Comparison of ENCODE assay signal across 17 cellular contexts in genomic region chr2:8849322-8849721, GRCh38. TPM values are rescaled to one million over a fixed set of nuclear protein-coding genes. Genes with fewer than 3 reads are reported as not detected.
DNase-seq lines count a peak whose midpoint lies in the region; ATAC-seq and TF ChIP-seq lines count a peak whose summit lies in the region.
"Had no signal": no experiment of that assay in that cellular context is flagged by ENCODE, and none has a peak within 500 bp of the region (broad histone marks: within the 10 kb centered on the region; RNA-seq: fewer than 3 reads in every experiment).

No MANE protein-coding gene starts in this region.

- H3K9me3 ChIP-seq in mesenchymal stem cell (ENCODE audit: control insufficient read depth, low read length) = no peaks in the 10 kb centered on the region
- H3K9me3 ChIP-seq in testis = no peaks in the 10 kb centered on the region
- no peaks in the 10 kb centered on the region for H3K9me3 ChIP-seq in spleen
- H3K9me3 ChIP-seq: BE2C had no signal

- H3K4me3 ChIP-seq in choroid plexus epithelial cell (ENCODE audit: low read depth, low read length) = no peak overlapping the region
- no peak overlapping the region for H3K4me3 ChIP-seq in mesenchymal stem cell (ENCODE audit: insufficient read depth in 1 of 2, low read depth in 1 of 2, low read length in 2 of 2)
- H3K4me3 ChIP-seq in testis = no peak overlapping the region
- no peak overlapping the region for H3K4me3 ChIP-seq in spleen

- TF ChIP-seq CTCF in choroid plexus epithelial cell (conservative IDR thresholded peaks at IDR 0.05; ENCODE audit: low read depth, low read length) (no peak), testis (IDR thresholded peaks at IDR 0.05) (no peak), spleen (IDR thresholded peaks at IDR 0.05 in 8 of 11, conservative IDR thresholded peaks at IDR 0.05 in 3 of 11) (no peak)

- H3K27ac ChIP-seq in mesenchymal stem cell (ENCODE audit: low read length, poor library complexity, severe bottlenecking) = no peak overlapping the region
- H3K27ac ChIP-seq in testis = no peak overlapping the region
- H3K27ac ChIP-seq in spleen = no peak overlapping the region

- no peak overlapping the region for H2AK5ac ChIP-seq in mesenchymal stem cell (ENCODE audit: low read length, severe bottlenecking)

- H3K4me1 ChIP-seq in mesenchymal stem cell (ENCODE audit: control insufficient read depth, insufficient read depth, low read depth, low read length) = peaks cover 5% of the 10 kb centered on the region
- H3K4me1 ChIP-seq in testis = no peaks in the 10 kb centered on the region
- no peaks in the 10 kb centered on the region for H3K4me1 ChIP-seq in spleen
- H3K4me1 ChIP-seq: BE2C had no signal

- no peak overlapping the region for H4K91ac ChIP-seq in mesenchymal stem cell (ENCODE audit: low read length)

- ATAC-seq in HG02763 (IDR thresholded peaks at IDR 0.05; ENCODE audit: unreplicated experiment) = no peak

- no peaks in the 10 kb centered on the region for H3K36me3 ChIP-seq in mesenchymal stem cell (ENCODE audit: control insufficient read depth in 1 of 2, insufficient read depth in 2 of 2, low read depth in 1 of 2, low read length in 2 of 2)
- no peaks in the 10 kb centered on the region for H3K36me3 ChIP-seq in testis (ENCODE audit: low read depth, missing control alignments)
- no peaks in the 10 kb centered on the region for H3K36me3 ChIP-seq in spleen
- H3K36me3 ChIP-seq: BE2C had no signal

- H3K79me1 ChIP-seq in mesenchymal stem cell (replicated peaks; ENCODE audit: low read length, poor library complexity, severe bottlenecking) = no peaks in the 10 kb centered on the region

- peak; percentile 89 for DNase-seq in AG20443 (ENCODE audit: low spot score)
- peak; percentile 23 for DNase-seq in M059J (ENCODE audit: low read depth)
- peak; percentile 39 for DNase-seq in choroid plexus epithelial cell (ENCODE audit: low read depth)
- peak; percentile 9 for DNase-seq in mesenchymal stem cell
- no peak for DNase-seq in testis
- DNase-seq in spleen = no peak
- DNase-seq in stimulated activated naive CD4-positive, alpha-beta T cell (lab: John Stamatoyannopoulos, UW) = no peak
- DNase-seq: activated T-cell treated with anti-CD3 and anti-CD28 coated beads, Interleukin-2, amount 50 U/mL, for 24 hours; BE2C; DMS 273 treated with DMSO at 0.1 percent for 48 hours; effector CD8-positive, alpha-beta T cell; glutamatergic neuron; mesendoderm; NCI-H1048; NCI-H748 treated with DMSO at 0.1 percent for 48 hours; stimulated activated CD4-positive, alpha-beta T cell treated with anti-CD3 and anti-CD28 coated beads, Interleukin-15, amount 100 ng/mL, for 24 hours had no signal

- no peak overlapping the region for H3K14ac ChIP-seq in mesenchymal stem cell (ENCODE audit: low read length in 2 of 2)

- no peak overlapping the region for H2BK5ac ChIP-seq in mesenchymal stem cell (ENCODE audit: low read depth, low read length, poor library complexity, severe bottlenecking)

- 84% methylated on average over 3 of the region's 4 CpGs for WGBS in mesenchymal stem cell
- 82 to 93% methylated on average over 4 of the region's 4 CpGs for WGBS in testis, 2 donors
- WGBS in spleen, 5 donors = 50 to 61% (median 54%) methylated on average over 4 of the region's 4 CpGs

- H3K9ac ChIP-seq in mesenchymal stem cell (ENCODE audit: low read length) = no peak overlapping the region

- no peak overlapping the region for H3K18ac ChIP-seq in mesenchymal stem cell (ENCODE audit: low read depth in 1 of 2, low read length in 2 of 2)

- H3K4ac ChIP-seq in mesenchymal stem cell (ENCODE audit: low read depth in 1 of 2, low read length in 2 of 2) = no peak overlapping the region

- H2BK12ac ChIP-seq in mesenchymal stem cell (ENCODE audit: low read length in 2 of 2) = no peak overlapping the region

- H3K27me3 ChIP-seq in mesenchymal stem cell (ENCODE audit: control insufficient read depth in 1 of 2, insufficient read depth in 1 of 2, low read length in 2 of 2) (no peaks in the 10 kb centered on the region), testis (no peaks in the 10 kb centered on the region), spleen (replicated peaks in 1 of 7) (peaks cover 0 to 9% (median 0%) of the 10 kb centered on the region in 7 donors)
- H3K27me3 ChIP-seq: BE2C had no signal

- H2AFZ ChIP-seq in mesenchymal stem cell (ENCODE audit: low read depth, low read length) = no peak overlapping the region

- H2BK120ac ChIP-seq in mesenchymal stem cell (ENCODE audit: low read depth, low read length) = no peak overlapping the region

- no peak overlapping the region for H4K8ac ChIP-seq in mesenchymal stem cell (ENCODE audit: low read length)

- no peak overlapping the region for H3K4me2 ChIP-seq in mesenchymal stem cell (ENCODE audit: low read length, poor library complexity, severe bottlenecking)

- TF ChIP-seq POLR2A in testis (IDR thresholded peaks at IDR 0.05) = no peak
- TF ChIP-seq POLR2A in spleen (IDR thresholded peaks at IDR 0.05) = no peak

- intact Hi-C loops in testis (cut with DNase I; ENCODE audit: low total_unique reads) (no loop called here), spleen (cut with DNase I; ENCODE audit: low total_unique reads) (no loop called here)

- no peak overlapping the region for H3K23ac ChIP-seq in mesenchymal stem cell (ENCODE audit: low read length in 2 of 2)

- H2BK15ac ChIP-seq in mesenchymal stem cell (ENCODE audit: low read depth, poor library complexity, severe bottlenecking) = no peak overlapping the region

RNA-seq across cellular contexts. Expression of gene KIDINS220, which starts 11.9 kb away (rescaled TPM):
- total RNA-seq in M059J (2014; rRNA removed; shearing (Covaris generic)) = 15.0 and 17.5 TPM in 2 replicates
- 24.5 TPM for polyA plus RNA-seq in mesenchymal stem cell (2013, experiment 1 of 2)
- polyA plus RNA-seq in mesenchymal stem cell (2013, experiment 2 of 2) = 23.7 TPM
- total RNA-seq in testis (10 to 100 TPM; 68.6 to 75.7 TPM), spleen (10 to 100 TPM; 48.3 to 84.1 (median 66.0) TPM)
- polyA plus RNA-seq in testis (ENCODE audit: insufficient read depth, low read depth, low replicate concordance) (25.5 TPM), spleen (1 to 10 TPM; 6.0 to 7.4 (median 6.8) TPM)

Comparison
In these comparisons a context has a peak if more than half of its experiments do, and no peak if none do; other contexts are left out.
1. DNase-seq: peak in AG20443 (single experiment), M059J (single experiment), choroid plexus epithelial cell (single experiment) and mesenchymal stem cell (single experiment); none in testis (single experiment), spleen (single experiment) and stimulated activated naive CD4-positive, alpha-beta T cell (0 of 6).